8 cellular contexts compared by ENCODE assay signal in the genomic region with DNA sequence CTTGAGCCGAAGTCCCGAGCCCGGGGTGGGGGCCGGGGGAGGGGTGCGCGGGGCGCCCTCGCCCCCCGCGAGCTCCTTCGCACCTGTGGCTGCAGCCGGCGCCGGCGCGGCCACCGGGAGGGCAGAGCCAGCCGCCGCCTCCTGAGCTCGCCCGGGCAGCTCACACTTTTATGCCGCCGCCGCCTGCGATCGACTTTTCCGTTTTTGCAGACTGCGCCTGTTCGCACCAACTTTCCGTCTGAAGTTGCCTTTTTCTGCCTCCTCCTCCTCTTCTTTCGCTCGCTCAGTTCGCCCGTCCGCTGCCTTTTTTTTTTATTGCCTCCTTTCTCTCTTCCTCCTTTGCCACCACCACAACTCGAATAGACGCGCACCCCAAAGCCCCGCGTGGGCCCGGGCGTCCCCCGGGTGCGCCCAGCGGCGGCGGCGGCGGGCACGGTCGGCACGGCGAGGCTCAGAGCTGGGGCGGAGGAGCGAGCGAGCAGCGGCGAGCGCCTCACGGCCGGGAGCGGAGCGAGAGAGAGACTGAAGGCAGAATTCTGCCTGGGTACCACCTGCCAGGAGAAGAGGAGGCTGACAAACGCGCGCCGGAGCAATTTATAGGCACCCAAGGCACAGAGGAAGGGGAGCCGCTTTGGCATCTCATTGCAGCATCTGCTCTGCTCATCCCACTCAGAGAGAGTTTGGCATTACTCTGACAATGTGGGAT. TPM values are rescaled to one million over a fixed set of nuclear protein-coding genes. Genes with fewer than 3 reads are reported as not detected.
DNase-seq lines count a peak whose midpoint lies in the region; ATAC-seq and TF ChIP-seq lines count a peak whose summit lies in the region.

A gene (minus strand): TSS at position 569 of the 706 bp plus-strand sequence. CDS start 814 bp downstream, outside the sequence.

- peak within 1 kb of the TSS; percentile 84 for H3K4me3 Mint-ChIP-seq in activated T-helper 2 cell treated with anti-CD3 and anti-CD28 coated beads, Interferon-gamma antibody, Interleukin-2, Interleukin-4, amounts not matched to agents 10 μg/mL and 5 μg/mL and 100 μg/mL, durations not matched to agents 14 hours and 24 hours and 36 hours (ENCODE audit: low read depth)

- peaks cover 0 to 9% (median 0%) of the 10 kb centered on the region in 11 experiments; a peak in 6 of 22 replicates for H3K36me3 ChIP-seq in BLaER1 treated with 17β-estradiol and CSF1 and Interleukin-3, amounts not matched to agents 10 nM and 100 nM

- H3K27ac Mint-ChIP-seq in activated T-helper 2 cell treated with anti-CD3 and anti-CD28 coated beads, Interferon-gamma antibody, Interleukin-2, Interleukin-4, amounts not matched to agents 10 μg/mL and 5 μg/mL and 100 μg/mL, durations not matched to agents 14 hours and 24 hours and 36 hours: peak within 1 kb of the TSS; percentile 35

- H3K27me3 ChIP-seq in BLaER1 treated with 17β-estradiol and CSF1 and Interleukin-3, amounts not matched to agents 10 nM and 100 nM: peaks cover 41 to 49% (median 45%) of the 10 kb centered on the region in 11 experiments

- ATAC-seq in GM19351 (IDR thresholded peaks at IDR 0.05; ENCODE audit: unreplicated experiment) (peak; percentile 42), HG03442 (IDR thresholded peaks at IDR 0.05; ENCODE audit: unreplicated experiment) (peak; percentile 31), left cardiac atrium (peak; percentile 29 to 71), omental fat pad (ENCODE audit: low FRiP score) (no peak)

- peak within 1 kb of the TSS in 9 of 11 experiments; percentile 11 to 65 (median 56); a peak in 15 of 22 replicates for H3K9ac ChIP-seq in BLaER1 treated with 17β-estradiol and CSF1 and Interleukin-3, amounts not matched to agents 10 nM and 100 nM

- no peak within 1 kb of the TSS for H3K27ac ChIP-seq in BLaER1 treated with 17β-estradiol and CSF1 and Interleukin-3, amounts not matched to agents 10 nM and 100 nM

- H3K27me3 Mint-ChIP-seq in activated T-helper 2 cell treated with anti-CD3 and anti-CD28 coated beads, Interferon-gamma antibody, Interleukin-2, Interleukin-4, amounts not matched to agents 10 μg/mL and 5 μg/mL and 100 μg/mL, durations not matched to agents 14 hours and 24 hours and 36 hours (ENCODE audit: low read depth): peaks cover 52% of the 10 kb centered on the region

- peaks cover 6 to 13% (median 8%) of the 10 kb centered on the region in 10 experiments; a peak in 14 of 20 replicates for H3K4me1 ChIP-seq in BLaER1 treated with 17β-estradiol and CSF1 and Interleukin-3, amounts not matched to agents 10 nM and 100 nM

- peak within 1 kb of the TSS; percentile 89 to 100 (median 93) for H3K4me2 ChIP-seq in BLaER1 treated with 17β-estradiol and CSF1 and Interleukin-3, amounts not matched to agents 10 nM and 100 nM

- peaks cover 0 to 15% (median 10%) of the 10 kb centered on the region in 11 experiments; a peak in 14 of 22 replicates for H3K9me3 ChIP-seq in BLaER1 treated with 17β-estradiol and CSF1 and Interleukin-3, amounts not matched to agents 10 nM and 100 nM (replicated peaks in 1 of 11)

- no peaks in the 10 kb centered on the region for H3K9me3 Mint-ChIP-seq in activated T-helper 2 cell treated with anti-CD3 and anti-CD28 coated beads, Interferon-gamma antibody, Interleukin-2, Interleukin-4, amounts not matched to agents 10 μg/mL and 5 μg/mL and 100 μg/mL, durations not matched to agents 14 hours and 24 hours and 36 hours

- peak within 1 kb of the TSS; percentile 52 to 67 (median 61) for H3K4me3 ChIP-seq in BLaER1 treated with 17β-estradiol and CSF1 and Interleukin-3, amounts not matched to agents 10 nM and 100 nM

- intact Hi-C loops in activated T-helper 2 cell treated with anti-CD3 and anti-CD28 coated beads, Interferon-gamma antibody, Interleukin-2, Interleukin-4, amounts not matched to agents 10 μg/mL and 5 μg/mL and 100 μg/mL, durations not matched to agents 14 hours and 24 hours and 36 hours (cut with micrococcal nuclease): loop anchor here (2.0 kb wide), 1 partner anchor 85 kb away; a partner anchor contains a TSS
- intact Hi-C loops in left cardiac atrium (cut with DNase I): no loop called here

- DNase-seq in activated T-helper 2 cell treated with anti-CD3 and anti-CD28 coated beads, Interferon-gamma antibody, Interleukin-2, Interleukin-4, amounts not matched to agents 10 μg/mL and 5 μg/mL and 100 μg/mL, durations not matched to agents 14 hours and 24 hours and 36 hours (ENCODE audit: low spot score): peak; percentile 23
- DNase-seq in left cardiac atrium: no peak
- DNase-seq in retina: peak; percentile 72
- DNase-seq in omental fat pad (ENCODE audit: low spot score): no peak
- DNase-seq in UCSD-AML1 (lab: John Stamatoyannopoulos, UW; ENCODE audit: unreplicated experiment): no peak

- H3K4me1 Mint-ChIP-seq in activated T-helper 2 cell treated with anti-CD3 and anti-CD28 coated beads, Interferon-gamma antibody, Interleukin-2, Interleukin-4, amounts not matched to agents 10 μg/mL and 5 μg/mL and 100 μg/mL, durations not matched to agents 14 hours and 24 hours and 36 hours (ENCODE audit: low read depth): peaks cover 4% of the 10 kb centered on the region

- TF ChIP-seq CTCF in omental fat pad (IDR thresholded peaks at IDR 0.05): no peak

- H3K36me3 Mint-ChIP-seq in activated T-helper 2 cell treated with anti-CD3 and anti-CD28 coated beads, Interferon-gamma antibody, Interleukin-2, Interleukin-4, amounts not matched to agents 10 μg/mL and 5 μg/mL and 100 μg/mL, durations not matched to agents 14 hours and 24 hours and 36 hours (ENCODE audit: low read depth): peaks cover 3% of the 10 kb centered on the region

- H4K20me1 ChIP-seq in BLaER1 treated with 17β-estradiol and CSF1 and Interleukin-3, amounts not matched to agents 10 nM and 100 nM: peaks cover 0 to 32% (median 16%) of the 10 kb centered on the region in 11 experiments; a peak in 15 of 22 replicates

RNA-seq across cellular contexts. Expression of the gene that starts here (rescaled TPM):
- total RNA-seq in activated T-helper 2 cell treated with anti-CD3 and anti-CD28 coated beads, Interferon-gamma antibody, Interleukin-2, Interleukin-4, amounts not matched to agents 10 μg/mL and 5 μg/mL and 100 μg/mL, durations not matched to agents 14 hours and 24 hours and 36 hours: 0.07 and 0.14 TPM in 2 replicates
- total RNA-seq in left cardiac atrium (not detected), omental fat pad (not detected)

Comparison
In these comparisons a context has a peak if more than half of its experiments do, and no peak if none do; other contexts are left out.
1. Peak in DNase-seq in activated T-helper 2 cell treated with anti-CD3 and anti-CD28 coated beads, Interferon-gamma antibody, Interleukin-2, Interleukin-4, amounts not matched to agents 10 μg/mL and 5 μg/mL and 100 μg/mL, durations not matched to agents 14 hours and 24 hours and 36 hours; RNA of the gene not detected or under 1 TPM.
2. Peak in ATAC-seq in left cardiac atrium; RNA of the gene not detected or under 1 TPM.